9 cellular contexts compared by ENCODE assay signal in genomic region chr5:155728857-155729683, GRCh38.
A peak's percentile ranks its signal among the peaks of the same experiment; 100 is the strongest.
DNase-seq lines count a peak whose midpoint lies in the region; ATAC-seq and TF ChIP-seq lines count a peak whose summit lies in the region.
"Had no signal": no experiment of that assay in that cellular context is flagged by ENCODE, and none has a peak within 500 bp of the region (broad histone marks: within the 10 kb centered on the region; RNA-seq: fewer than 3 reads in every experiment).

No MANE protein-coding gene starts in this region.

- no peaks in the 10 kb centered on the region for H3K9me3 ChIP-seq in ovary

- H3K4me3 Mint-ChIP-seq in glutamatergic neuron (ENCODE audit: unreplicated experiment): peak overlapping the region; percentile 85
- H3K4me3 Mint-ChIP-seq: memory B cell had no signal

- intact Hi-C loops in ovary (cut with DNase I): no loop called here

- no peaks in the 10 kb centered on the region for H3K36me3 ChIP-seq in ovary
- H3K36me3 ChIP-seq in brain microvascular endothelial cell (replicated peaks): no peaks in the 10 kb centered on the region

- H3K4me1 ChIP-seq in ovary (ENCODE audit: insufficient read depth): peaks cover 6% of the 10 kb centered on the region

- 0 to 2% (median 1%) methylated on average over 54 of the region's 54 CpGs for WGBS in ovary, 3 donors

- H3K4me1 Mint-ChIP-seq in glutamatergic neuron (ENCODE audit: low read depth, unreplicated experiment): peaks cover 2% of the 10 kb centered on the region
- H3K4me1 Mint-ChIP-seq: memory B cell had no signal

- H3K27ac Mint-ChIP-seq in glutamatergic neuron (ENCODE audit: unreplicated experiment): no peak overlapping the region
- H3K27ac Mint-ChIP-seq: memory B cell had no signal

- in situ Hi-C loops in brain microvascular endothelial cell (cut with HindIII; ENCODE audit: low pct_ligation_motif_present, low sequenced_read_pairs): no loop called here

- H3K27me3 ChIP-seq in ovary: no peaks in the 10 kb centered on the region
- H3K27me3 ChIP-seq in brain microvascular endothelial cell (replicated peaks): peaks cover 19% of the 10 kb centered on the region

- peaks cover 6% of the 10 kb centered on the region for H3K9me3 Mint-ChIP-seq in glutamatergic neuron (ENCODE audit: unreplicated experiment)

- no peak for ATAC-seq in HG03432 (IDR thresholded peaks at IDR 0.05; ENCODE audit: unreplicated experiment)

- TF ChIP-seq EP300 in ovary (IDR thresholded peaks at IDR 0.05): no peak

- TF ChIP-seq POLR2A in ovary (IDR thresholded peaks at IDR 0.05): no peak

- no peak for TF ChIP-seq CTCF in glutamatergic neuron (IDR thresholded peaks at IDR 0.05; ENCODE audit: partially characterized antibody, unreplicated experiment)
- no peak for TF ChIP-seq CTCF in ovary (IDR thresholded peaks at IDR 0.05)
- no peak for TF ChIP-seq CTCF in brain microvascular endothelial cell (IDR thresholded peaks at IDR 0.05; ENCODE audit: low read depth, low read length, missing control alignments)

- DNase-seq in D341Med (ENCODE audit: low spot score): peak; percentile 76
- peak; percentile 44 for DNase-seq in NCI-H2227 treated with DMSO at 0.1 percent for 48 hours (lab: John Stamatoyannopoulos, UW)
- DNase-seq in glutamatergic neuron: peak; percentile 42
- DNase-seq in ovary: peak in 3 of 5 donors; percentile 18 to 55 (median 33)
- no peak for DNase-seq in brain microvascular endothelial cell
- DNase-seq in NOMO-1 (lab: John Stamatoyannopoulos, UW; ENCODE audit: unreplicated experiment in 2 of 2): no peak
- no peak for DNase-seq in stimulated activated naive CD4-positive, alpha-beta T cell treated with Interleukin-2 at 50 U/mL for 16 hours (lab: John Stamatoyannopoulos, UW)

- H3K27ac ChIP-seq in ovary (no peak overlapping the region), brain microvascular endothelial cell (no peak overlapping the region)

- peaks cover 25% of the 10 kb centered on the region for H3K27me3 Mint-ChIP-seq in glutamatergic neuron (ENCODE audit: unreplicated experiment)

- H3K36me3 Mint-ChIP-seq in glutamatergic neuron (ENCODE audit: unreplicated experiment): no peaks in the 10 kb centered on the region

- peak overlapping the region; percentile 19 for H3K4me3 ChIP-seq in ovary
- no peak overlapping the region for H3K4me3 ChIP-seq in brain microvascular endothelial cell (ENCODE audit: low read depth, low read length)

Comparison
In these comparisons a context has a peak if more than half of its experiments do, and no peak if none do; other contexts are left out.
1. DNase-seq: peak in D341Med (single experiment), NCI-H2227 treated with DMSO at 0.1 percent for 48 hours (single experiment), glutamatergic neuron (single experiment) and ovary (3 of 5); none in brain microvascular endothelial cell (single experiment), NOMO-1 (0 of 2) and stimulated activated naive CD4-positive, alpha-beta T cell treated with Interleukin-2 at 50 U/mL for 16 hours (single experiment).